In genomic region chr3:52232279-52233107, GRCh38 we compare ENCODE assay signal across 8 cellular contexts. TPM values are rescaled to one million over a fixed set of nuclear protein-coding genes. Genes with fewer than 3 reads are reported as not detected.
DNase-seq lines count a peak whose midpoint lies in the region; ATAC-seq and TF ChIP-seq lines count a peak whose summit lies in the region.
"Had no signal": no experiment of that assay in that cellular context is flagged by ENCODE, and none has a peak within 500 bp of the region (broad histone marks: within the 10 kb centered on the region; RNA-seq: fewer than 3 reads in every experiment).

No MANE protein-coding gene starts in this region.

- TF ChIP-seq CTCF in epithelial cell of proximal tubule (conservative IDR thresholded peaks at IDR 0.05; ENCODE audit: low read depth, low read length), result peak; percentile 22
- TF ChIP-seq CTCF in MM.1S (IDR thresholded peaks at IDR 0.05; ENCODE audit: low read length), result no peak
- no peak for TF ChIP-seq CTCF in GM10266 (IDR thresholded peaks at IDR 0.05; ENCODE audit: control insufficient read depth, insufficient read depth, low read depth, missing control alignments)

- no peaks in the 10 kb centered on the region for H3F3A ChIP-seq in MM.1S (ENCODE audit: insufficient read depth, low read length)

- peaks cover 6 to 28% of the 10 kb centered on the region in 2 donors for H3K4me1 Mint-ChIP-seq in natural killer cell treated with Interleukin-12 subunit alpha and Interleukin-12 subunit beta and Interleukin-15 and Interleukin-18, amount 100 ng/mL, for 72 hours (ENCODE audit: low read depth in 2 of 2)

- peaks cover 34% of the 10 kb centered on the region for H4K20me1 ChIP-seq in BLaER1
- H4K20me1 ChIP-seq in MM.1S (ENCODE audit: insufficient read depth, low read length), result no peaks in the 10 kb centered on the region

- no peaks in the 10 kb centered on the region for H3K27me3 ChIP-seq in BLaER1
- H3K27me3 ChIP-seq in MM.1S (replicated peaks; ENCODE audit: insufficient read depth, low read length), result no peaks in the 10 kb centered on the region

- no peaks in the 10 kb centered on the region for H3K36me3 Mint-ChIP-seq in natural killer cell treated with Interleukin-12 subunit alpha and Interleukin-12 subunit beta and Interleukin-15 and Interleukin-18, amount 100 ng/mL, for 72 hours
- H3K36me3 Mint-ChIP-seq: natural killer cell had no signal

- H3K4me2 ChIP-seq in BLaER1 (peak overlapping the region; percentile 81), MM.1S (ENCODE audit: low read depth, low read length) (no peak overlapping the region)

- H2AFZ ChIP-seq in MM.1S (ENCODE audit: low read length), result no peak overlapping the region

- H3K27ac Mint-ChIP-seq in natural killer cell treated with Interleukin-12 subunit alpha and Interleukin-12 subunit beta and Interleukin-15 and Interleukin-18, amount 100 ng/mL, for 72 hours, result peak overlapping the region in 1 of 2 donors; percentile 29

- H3K9me3 ChIP-seq in BLaER1, result no peaks in the 10 kb centered on the region
- H3K9me3 ChIP-seq in MM.1S (replicated peaks; ENCODE audit: insufficient read depth, low read length), result no peaks in the 10 kb centered on the region

- ATAC-seq in natural killer cell treated with Interleukin-12 subunit alpha and Interleukin-12 subunit beta and Interleukin-15 and Interleukin-18, amount 100 ng/mL, for 72 hours, result no peak

- no peaks in the 10 kb centered on the region for H3K9me3 Mint-ChIP-seq in natural killer cell treated with Interleukin-12 subunit alpha and Interleukin-12 subunit beta and Interleukin-15 and Interleukin-18, amount 100 ng/mL, for 72 hours
- H3K9me3 Mint-ChIP-seq: natural killer cell had no signal

- peaks cover 14% of the 10 kb centered on the region for H3K79me2 ChIP-seq in MM.1S (ENCODE audit: low read length)

- H3K27me3 Mint-ChIP-seq in natural killer cell treated with Interleukin-12 subunit alpha and Interleukin-12 subunit beta and Interleukin-15 and Interleukin-18, amount 100 ng/mL, for 72 hours, result no peaks in the 10 kb centered on the region

- H3K4me3 Mint-ChIP-seq in natural killer cell treated with Interleukin-12 subunit alpha and Interleukin-12 subunit beta and Interleukin-15 and Interleukin-18, amount 100 ng/mL, for 72 hours, result no peak overlapping the region
- H3K4me3 Mint-ChIP-seq: natural killer cell had no signal

- H3K27ac ChIP-seq in BLaER1 (peak overlapping the region; percentile 86), MM.1S (ENCODE audit: low read length) (no peak overlapping the region)

- H3K9me2 ChIP-seq in MM.1S (replicated peaks; ENCODE audit: insufficient read depth, low read length), result no peaks in the 10 kb centered on the region

- peak; percentile 1 for DNase-seq in NCI-H69 (lab: John Stamatoyannopoulos, UW)
- no peak for DNase-seq in epithelial cell of proximal tubule (ENCODE audit: low read depth)
- no peak for DNase-seq in MM.1S
- no peak for DNase-seq in GM10266 (ENCODE audit: extremely low spot score)
- no peak for DNase-seq in natural killer cell treated with Interleukin-12 subunit alpha and Interleukin-12 subunit beta and Interleukin-15 and Interleukin-18, amount 100 ng/mL, for 72 hours (ENCODE audit: low spot score)
- DNase-seq: NCI-H510A had no signal

- peaks cover 58% of the 10 kb centered on the region for H3K36me3 ChIP-seq in BLaER1
- no peaks in the 10 kb centered on the region for H3K36me3 ChIP-seq in MM.1S (replicated peaks; ENCODE audit: insufficient read depth, low read length)

- peak overlapping the region; percentile 67 for H3K9ac ChIP-seq in BLaER1
- H3K9ac ChIP-seq in MM.1S (ENCODE audit: low read length), result no peak overlapping the region

- H3K4me1 ChIP-seq in BLaER1 (peaks cover 95% of the 10 kb centered on the region), MM.1S (ENCODE audit: low read length) (0 out of 2 replicates have a peak, but pooled peaks cover 10% of the 10 kb centered on the region)

- H3K4me3 ChIP-seq in BLaER1, result peak overlapping the region; percentile 47
- no peak overlapping the region for H3K4me3 ChIP-seq in epithelial cell of proximal tubule (ENCODE audit: low read depth, low read length)
- no peak overlapping the region for H3K4me3 ChIP-seq in MM.1S (ENCODE audit: low read length)

RNA-seq across cellular contexts. Expression of gene TWF2, which starts 6.5 kb away (rescaled TPM):
- total RNA-seq in epithelial cell of proximal tubule, result 154 and 189 TPM in 2 replicates
- 100 to 1,000 TPM in 1 of 2 donors, 10 to 100 TPM in 1; 90.3 to 117 TPM for total RNA-seq in natural killer cell treated with Interleukin-12 subunit alpha and Interleukin-12 subunit beta and Interleukin-15 and Interleukin-18, amount 100 ng/mL, for 72 hours

RNA-seq across cellular contexts. Expression of gene TLR9, which starts 7.0 kb away (rescaled TPM):
- total RNA-seq in epithelial cell of proximal tubule, result not detected in 2 replicates
- total RNA-seq in natural killer cell treated with Interleukin-12 subunit alpha and Interleukin-12 subunit beta and Interleukin-15 and Interleukin-18, amount 100 ng/mL, for 72 hours, result under 1 TPM; 0.10 to 0.39 TPM

RNA-seq across cellular contexts. Expression of gene PPM1M, which starts 13.1 kb away (rescaled TPM):
- total RNA-seq in epithelial cell of proximal tubule, result 6.9 and 8.9 TPM in 2 replicates
- 10 to 100 TPM; 45.7 to 47.7 TPM for total RNA-seq in natural killer cell treated with Interleukin-12 subunit alpha and Interleukin-12 subunit beta and Interleukin-15 and Interleukin-18, amount 100 ng/mL, for 72 hours

RNA-seq across cellular contexts. Expression of gene ALAS1, which starts 34.5 kb away (rescaled TPM):
- 56.3 and 71.5 TPM in 2 replicates for total RNA-seq in epithelial cell of proximal tubule
- total RNA-seq in natural killer cell treated with Interleukin-12 subunit alpha and Interleukin-12 subunit beta and Interleukin-15 and Interleukin-18, amount 100 ng/mL, for 72 hours, result 100 to 1,000 TPM in 1 of 2 donors, 10 to 100 TPM in 1; 93.6 to 121 TPM

RNA-seq across cellular contexts. Expression of gene WDR82, which starts 46.0 kb away (rescaled TPM):
- 38.4 and 61.6 TPM in 2 replicates for total RNA-seq in epithelial cell of proximal tubule
- 10 to 100 TPM; 82.8 to 87.4 TPM for total RNA-seq in natural killer cell treated with Interleukin-12 subunit alpha and Interleukin-12 subunit beta and Interleukin-15 and Interleukin-18, amount 100 ng/mL, for 72 hours
